Comparison of ENCODE assay signal across 11 cellular contexts in genomic region chr1:150650193-150650592, GRCh38. TPM values are rescaled to one million over a fixed set of nuclear protein-coding genes. Genes with fewer than 3 reads are reported as not detected.
DNase-seq lines count a peak whose midpoint lies in the region; ATAC-seq, FAIRE-seq and TF ChIP-seq lines count a peak whose summit lies in the region.
"Had no signal": no experiment of that assay in that cellular context is flagged by ENCODE, and none has a peak within 500 bp of the region (broad histone marks: within the 10 kb centered on the region; RNA-seq: fewer than 3 reads in every experiment).

No MANE protein-coding gene starts in this region.

- no TSS peak for BruUV-seq in HepG2 (replicated peaks; lab: Mats Ljungman, UMichigan)

- no peaks in the 10 kb centered on the region for H3K27me3 ChIP-seq in liver (ENCODE audit: control insufficient read depth in 4 of 4, insufficient read depth in 4 of 4, low read length in 3 of 4)
- no peaks in the 10 kb centered on the region for H3K27me3 ChIP-seq in HepG2 (ENCODE audit: control insufficient read depth in 1 of 2, insufficient read depth in 2 of 2, low read length in 2 of 2)
- H3K27me3 ChIP-seq: SJSA1 had no signal

- ATAC-seq in HepG2 (no peak), left colon (peak; percentile 93), HG02884 (IDR thresholded peaks at IDR 0.05; ENCODE audit: unreplicated experiment) (no peak), HG03432 (IDR thresholded peaks at IDR 0.05; ENCODE audit: unreplicated experiment) (no peak), GM18861 (IDR thresholded peaks at IDR 0.05; ENCODE audit: unreplicated experiment) (no peak)
- ATAC-seq in naive thymus-derived CD8-positive, alpha-beta T cell: no peak

- no peak for TF ChIP-seq CTCF in liver (IDR thresholded peaks at IDR 0.05; ENCODE audit: low read depth, low read length, missing input control)
- no peak for TF ChIP-seq CTCF in HepG2 (CRISPR knock-in tag; IDR thresholded peaks at IDR 0.05)
- TF ChIP-seq CTCF in astrocyte of the spinal cord (IDR thresholded peaks at IDR 0.05; ENCODE audit: low read depth, low read length): no peak

- POLR2A ChIA-PET in HepG2 (lab: Yijun Ruan, JAX): no interaction called here
- POLR2A ChIA-PET in naive thymus-derived CD8-positive, alpha-beta T cell (lab: Charles Lee): no interaction called here

- H3K4me2 ChIP-seq in HepG2 (ENCODE audit: low read depth, low read length): no peak overlapping the region

- no peak overlapping the region for H3K27ac ChIP-seq in liver (ENCODE audit: low read depth in 1 of 2, low read length in 2 of 2)
- H3K27ac ChIP-seq in HepG2 (ENCODE audit: extremely low read length, insufficient read depth, low read length): no peak overlapping the region
- H3K27ac ChIP-seq: SJSA1 had no signal

- CTCF ChIA-PET in HepG2 (lab: Yijun Ruan, JAX; ENCODE audit: low intra/inter-chr PET ratio, low total read pairs): no interaction called here

- H4K20me1 ChIP-seq in HepG2 (ENCODE audit: insufficient read depth, low read length): no peaks in the 10 kb centered on the region

- H3K27ac Mint-ChIP-seq in naive thymus-derived CD8-positive, alpha-beta T cell: no peak overlapping the region

- H3K4me1 ChIP-seq in liver (ENCODE audit: control insufficient read depth in 4 of 4, insufficient read depth in 4 of 4, low read length in 3 of 4) (peaks cover 0 to 3% (median 0%) of the 10 kb centered on the region in 4 donors), HepG2 (ENCODE audit: insufficient read depth, low read length) (no peaks in the 10 kb centered on the region)
- H3K4me1 ChIP-seq: SJSA1 had no signal

- no peaks in the 10 kb centered on the region for H3K9me3 Mint-ChIP-seq in naive thymus-derived CD8-positive, alpha-beta T cell

- no peaks in the 10 kb centered on the region for H3K9me3 ChIP-seq in liver (ENCODE audit: control insufficient read depth in 4 of 4, low read length in 3 of 4)
- H3K9me3 ChIP-seq in HepG2 (ENCODE audit: low read length): no peaks in the 10 kb centered on the region
- H3K9me3 ChIP-seq: SJSA1 had no signal

- TF ChIP-seq EP300 in HepG2 (IDR thresholded peaks at IDR 0.05; ENCODE audit: low read depth in 2 of 2, low read length in 2 of 2) (no peak), HepG2 (CRISPR knock-in tag; IDR thresholded peaks at IDR 0.05; ENCODE audit: borderline replicate concordance) (no peak)

- in situ Hi-C loops in HepG2 (cut with HindIII; ENCODE audit: extremely low pct_ligation_motif_present, low pct_unique_long_range_greater_than_20kb): no loop called here
- in situ Hi-C loops in astrocyte of the spinal cord (cut with HindIII; ENCODE audit: low sequenced_read_pairs): no loop called here

- H3K4me3 ChIP-seq in liver (ENCODE audit: low read depth in 1 of 3, low read length in 3 of 3) (no peak overlapping the region), HepG2 (replicated peaks in 1 of 3; ENCODE audit: insufficient read depth in 1 of 3, low read depth in 2 of 3, low read length in 3 of 3) (no peak overlapping the region), astrocyte of the spinal cord (ENCODE audit: low read depth, low read length) (no peak overlapping the region)
- H3K4me3 ChIP-seq: SJSA1 had no signal

- 83% methylated on average over 1 of the region's 1 CpG for WGBS in liver
- 100% methylated on average over 1 of the region's 1 CpG for WGBS in HepG2 (ENCODE audit: low lambda C conversion rate)

- peaks cover 0 to 2% (median 0%) of the 10 kb centered on the region in 5 donors for H3K27me3 Mint-ChIP-seq in naive thymus-derived CD8-positive, alpha-beta T cell

- H3K36me3 ChIP-seq in liver (ENCODE audit: control insufficient read depth in 4 of 4, insufficient read depth in 3 of 4, low read depth in 1 of 4, low read length in 3 of 4) (peaks cover 9 to 25% (median 19%) of the 10 kb centered on the region in 4 donors), HepG2 (replicated peaks in 1 of 2; ENCODE audit: control insufficient read depth in 1 of 2, insufficient read depth in 2 of 2, low read length in 2 of 2) (peaks cover 6 to 32% of the 10 kb centered on the region in 2 experiments; a peak in 4 of 5 replicates)

- peaks cover 0 to 71% (median 23%) of the 10 kb centered on the region in 3 donors for H3K36me3 Mint-ChIP-seq in naive thymus-derived CD8-positive, alpha-beta T cell

- no peak for TF ChIP-seq POLR2A in HepG2 (IDR thresholded peaks at IDR 0.05; ENCODE audit: insufficient read depth in 1 of 2, low read depth in 2 of 2, low read length in 2 of 2)

- no peak overlapping the region for H3K4me3 Mint-ChIP-seq in naive thymus-derived CD8-positive, alpha-beta T cell

- no peak for TF ChIP-seq RAD21 in liver (IDR thresholded peaks at IDR 0.05)
- TF ChIP-seq RAD21 in HepG2 (CRISPR knock-in tag; IDR thresholded peaks at IDR 0.05): no peak

- intact Hi-C loops in HepG2 (cut with micrococcal nuclease; ENCODE audit: unreplicated experiment) (no loop called here), left colon (cut with DNase I, micrococcal nuclease) (no loop called here)

- no peak overlapping the region for H3K9ac ChIP-seq in liver (ENCODE audit: low read depth in 1 of 2, low read length in 2 of 2)
- no peak overlapping the region for H3K9ac ChIP-seq in HepG2 (ENCODE audit: insufficient read depth, low read depth, low read length)

- no peak overlapping the region for H2AFZ ChIP-seq in HepG2 (ENCODE audit: low read length)

- H3K4me1 Mint-ChIP-seq in naive thymus-derived CD8-positive, alpha-beta T cell: peaks cover 4 to 11% (median 8%) of the 10 kb centered on the region in 4 donors

- no peak for DNase-seq in HepG2 (ENCODE audit: low spot score)
- peak; percentile 8 for DNase-seq in astrocyte of the spinal cord (ENCODE audit: low read depth, low spot score)
- DNase-seq in left colon: peak; percentile 53 to 71
- DNase-seq in naive thymus-derived CD8-positive, alpha-beta T cell: no peak
- DNase-seq: cortex of kidney had no signal

- no peaks in the 10 kb centered on the region for H3K79me2 ChIP-seq in HepG2 (ENCODE audit: insufficient read depth, low read length)

- no peak for FAIRE-seq in HepG2 (lab: Jason Lieb, UNC)
- FAIRE-seq: HTR-8/SVneo had no signal

TF ChIP-seq in HepG2, 621 proteins besides CTCF, POLR2A, EP300 and RAD21 (continues in another document):
- no peak for TF ChIP-seq ZNF713 (CRISPR knock-in tag; IDR thresholded peaks at IDR 0.05)

RNA-seq across cellular contexts. Expression of gene ENSA, which starts 20.8 kb away (rescaled TPM):
- 10 to 100 TPM; 53.2 to 57.3 TPM for total RNA-seq in liver
- 10 to 100 TPM; 19.0 to 59.8 TPM for polyA plus RNA-seq in liver
- total RNA-seq in HepG2 (2016; rRNA removed; fragmentation: Illumina TruSeq; extraction: Trizol): 111 and 137 TPM in 2 replicates
- total RNA-seq in HepG2 (2016; cell fraction: cytosol; rRNA removed; fragmentation: Illumina TruSeq; extraction: Trizol; ENCODE audit: low read depth): 32.7 and 33.3 TPM in 2 replicates
- total RNA-seq in HepG2 (2016; cell fraction: insoluble cytoplasmic fraction; rRNA removed; fragmentation: Illumina TruSeq; extraction: Trizol): 104 and 136 TPM in 2 replicates
- total RNA-seq in HepG2 (2016; cell fraction: membrane; rRNA removed; fragmentation: Illumina TruSeq; extraction: Trizol): 71.0 and 79.7 TPM in 2 replicates
- 59.2 and 64.7 TPM in 2 replicates for total RNA-seq in HepG2 (2016; cell fraction: nucleus; rRNA removed; fragmentation: Illumina TruSeq; extraction: Trizol)
- 54.5 and 55.1 TPM in 2 replicates for polyA plus RNA-seq in HepG2 (2011; rRNA removed)
- polyA plus RNA-seq in HepG2 (2011; cell fraction: cytosol; rRNA removed): 35.3 and 39.9 TPM in 2 replicates
- 18.3 and 19.1 TPM in 2 replicates for polyA plus RNA-seq in HepG2 (2011; cell fraction: nucleus; rRNA removed)
- polyA plus RNA-seq in HepG2 (2012): 68.7 and 69.6 TPM in 2 replicates
- 46.8 and 50.7 TPM in 2 replicates for polyA plus RNA-seq in HepG2 (2016; cell fraction: cytosol; fragmentation: Illumina TruSeq; extraction: Trizol; ENCODE audit: low read depth)
- 203 and 211 TPM in 2 replicates for polyA plus RNA-seq in HepG2 (2016; cell fraction: insoluble cytoplasmic fraction; fragmentation: Illumina TruSeq; extraction: Trizol; ENCODE audit: low read depth)
- 87.0 and 96.1 TPM in 2 replicates for polyA plus RNA-seq in HepG2 (2016; cell fraction: membrane; fragmentation: Illumina TruSeq; extraction: Trizol; ENCODE audit: low read depth)
- polyA plus RNA-seq in HepG2 (2016; cell fraction: nucleus; fragmentation: Illumina TruSeq; extraction: Trizol; ENCODE audit: insufficient read depth, low read depth): 97.2 and 103 TPM in 2 replicates
- 25.8 and 53.2 TPM in 2 replicates for polyA minus RNA-seq in HepG2 (2011; rRNA and poly(A)+ RNA removed; ENCODE audit: low replicate concordance)
- polyA minus RNA-seq in HepG2 (2011; cell fraction: cytosol; rRNA and poly(A)+ RNA removed): 16.0 and 18.2 TPM in 2 replicates
- polyA minus RNA-seq in HepG2 (2011; cell fraction: nucleus; rRNA and poly(A)+ RNA removed): 34.9 and 47.6 TPM in 2 replicates
- total RNA-seq in left colon: 100 to 1,000 TPM; 175 to 222 TPM
- 100 to 1,000 TPM; 115 to 117 TPM for total RNA-seq in naive thymus-derived CD8-positive, alpha-beta T cell
- 10 to 100 TPM; 55.2 to 64.4 (median 63.7) TPM for polyA plus RNA-seq in naive thymus-derived CD8-positive, alpha-beta T cell

RNA-seq across cellular contexts. Expression of gene GOLPH3L, which starts 46.8 kb away (rescaled TPM):
- 10 to 100 TPM in 1 of 2 donors, 1 to 10 TPM in 1; 8.5 to 11.3 TPM for total RNA-seq in liver
- 1 to 10 TPM; 6.0 to 6.6 TPM for polyA plus RNA-seq in liver
- total RNA-seq in HepG2 (2016; rRNA removed; fragmentation: Illumina TruSeq; extraction: Trizol): 12.8 and 19.3 TPM in 2 replicates
- 3.3 and 4.3 TPM in 2 replicates for total RNA-seq in HepG2 (2016; cell fraction: cytosol; rRNA removed; fragmentation: Illumina TruSeq; extraction: Trizol; ENCODE audit: low read depth)
- 12.3 and 19.1 TPM in 2 replicates for total RNA-seq in HepG2 (2016; cell fraction: insoluble cytoplasmic fraction; rRNA removed; fragmentation: Illumina TruSeq; extraction: Trizol)
- 8.7 and 9.3 TPM in 2 replicates for total RNA-seq in HepG2 (2016; cell fraction: membrane; rRNA removed; fragmentation: Illumina TruSeq; extraction: Trizol)
- total RNA-seq in HepG2 (2016; cell fraction: nucleus; rRNA removed; fragmentation: Illumina TruSeq; extraction: Trizol): 7.7 and 10.1 TPM in 2 replicates
- 6.6 and 8.2 TPM in 2 replicates for polyA plus RNA-seq in HepG2 (2011; rRNA removed)
- 4.6 and 5.6 TPM in 2 replicates for polyA plus RNA-seq in HepG2 (2011; cell fraction: cytosol; rRNA removed)
- polyA plus RNA-seq in HepG2 (2011; cell fraction: nucleus; rRNA removed): 1.5 and 2.1 TPM in 2 replicates
- 9.0 and 11.6 TPM in 2 replicates for polyA plus RNA-seq in HepG2 (2012)
- 1.8 and 2.2 TPM in 2 replicates for polyA plus RNA-seq in HepG2 (2016; cell fraction: cytosol; fragmentation: Illumina TruSeq; extraction: Trizol; ENCODE audit: low read depth)
- 23.2 and 27.6 TPM in 2 replicates for polyA plus RNA-seq in HepG2 (2016; cell fraction: insoluble cytoplasmic fraction; fragmentation: Illumina TruSeq; extraction: Trizol; ENCODE audit: low read depth)
- 5.9 and 6.0 TPM in 2 replicates for polyA plus RNA-seq in HepG2 (2016; cell fraction: membrane; fragmentation: Illumina TruSeq; extraction: Trizol; ENCODE audit: low read depth)
- 12.1 and 14.1 TPM in 2 replicates for polyA plus RNA-seq in HepG2 (2016; cell fraction: nucleus; fragmentation: Illumina TruSeq; extraction: Trizol; ENCODE audit: insufficient read depth, low read depth)
- 6.3 and 11.8 TPM in 2 replicates for polyA minus RNA-seq in HepG2 (2011; rRNA and poly(A)+ RNA removed; ENCODE audit: low replicate concordance)
- 12.8 and 15.2 TPM in 2 replicates for polyA minus RNA-seq in HepG2 (2011; cell fraction: cytosol; rRNA and poly(A)+ RNA removed)
- 9.5 and 12.3 TPM in 2 replicates for polyA minus RNA-seq in HepG2 (2011; cell fraction: nucleus; rRNA and poly(A)+ RNA removed)
- total RNA-seq in left colon: 10 to 100 TPM; 71.3 to 87.1 TPM
- 10 to 100 TPM; 19.9 to 22.9 TPM for total RNA-seq in naive thymus-derived CD8-positive, alpha-beta T cell
- polyA plus RNA-seq in naive thymus-derived CD8-positive, alpha-beta T cell: 10 to 100 TPM; 19.4 to 28.2 (median 22.9) TPM

Comparison
In these comparisons a context has a peak if more than half of its experiments do, and no peak if none do; other contexts are left out.
1. DNase-seq: peak in astrocyte of the spinal cord (single experiment) and left colon (2 of 2); none in HepG2 (single experiment) and naive thymus-derived CD8-positive, alpha-beta T cell (0 of 10).